ENCODE assay signal across 8 cellular contexts in the genomic region with DNA sequence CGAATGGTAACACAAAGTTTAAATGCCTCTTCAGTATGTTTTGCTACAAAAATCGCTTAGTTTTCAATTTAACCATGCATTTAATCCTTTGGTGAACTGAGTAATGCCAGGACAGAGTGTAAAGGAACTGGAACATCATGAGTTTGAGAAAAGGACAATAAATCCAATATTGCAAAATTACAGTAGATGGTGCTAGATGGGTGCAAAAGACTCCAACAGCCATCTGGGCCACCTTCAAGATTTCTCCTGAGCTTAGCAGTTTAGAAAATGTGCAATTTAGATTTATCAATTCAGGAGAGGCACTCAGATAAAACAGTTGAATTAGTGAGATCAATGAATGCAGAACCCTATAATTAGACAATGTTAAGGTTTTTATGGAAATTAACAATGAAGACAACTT. TPM values are rescaled to one million over a fixed set of nuclear protein-coding genes. Genes with fewer than 3 reads are reported as not detected.
A peak's percentile ranks its signal among the peaks of the same experiment; 100 is the strongest.
DNase-seq lines count a peak whose midpoint lies in the region; ATAC-seq and TF ChIP-seq lines count a peak whose summit lies in the region.

No MANE protein-coding gene starts in this region.

- no peaks in the 10 kb centered on the region for H3K36me3 ChIP-seq in A673 (ENCODE audit: insufficient read depth, low read length, poor library complexity, severe bottlenecking)
- no peaks in the 10 kb centered on the region for H3K36me3 ChIP-seq in esophagus squamous epithelium
- no peaks in the 10 kb centered on the region for H3K36me3 ChIP-seq in spleen

- 26 to 38% methylated on average over 2 of the region's 2 CpGs for WGBS in esophagus squamous epithelium, 2 donors
- 43 to 78% (median 66%) methylated on average over 2 of the region's 2 CpGs for WGBS in spleen, 5 donors

- no peak for ATAC-seq in HG03521 (IDR thresholded peaks at IDR 0.05; ENCODE audit: unreplicated experiment)

- no peaks in the 10 kb centered on the region for H3K4me1 ChIP-seq in A673 (ENCODE audit: insufficient read depth, low read length, poor library complexity, severe bottlenecking)
- no peaks in the 10 kb centered on the region for H3K4me1 ChIP-seq in esophagus squamous epithelium
- H3K4me1 ChIP-seq in spleen = no peaks in the 10 kb centered on the region

- no peak overlapping the region for H3K27ac ChIP-seq in A673 (ENCODE audit: low read depth, low read length, poor library complexity, severe bottlenecking)
- H3K27ac ChIP-seq in esophagus squamous epithelium = no peak overlapping the region
- no peak overlapping the region for H3K27ac ChIP-seq in spleen

- POLR2A ChIA-PET in A673 (lab: Charles Lee; ENCODE audit: low non-redundant PET) = no interaction called here

- no TSS peak for BruUV-seq in A673 (replicated peaks; lab: Mats Ljungman, UMichigan)

- intact Hi-C loops in A673 (cut with micrococcal nuclease; ENCODE audit: unreplicated experiment) (no loop called here), esophagus squamous epithelium (cut with DNase I) (loop anchor here (10.0 kb wide), 1 partner anchor 387 kb away; no protein-coding TSS in a partner anchor), spleen (cut with DNase I; ENCODE audit: low total_unique reads) (loop anchor here (10.0 kb wide), 1 partner anchor 217 kb away; no protein-coding TSS in a partner anchor)

- H3K9me3 ChIP-seq in A673 (ENCODE audit: low read depth, low read length, poor library complexity, severe bottlenecking) (no peaks in the 10 kb centered on the region), esophagus squamous epithelium (no peaks in the 10 kb centered on the region), spleen (no peaks in the 10 kb centered on the region)

- TF ChIP-seq CTCF in A673 (conservative IDR thresholded peaks at IDR 0.05; ENCODE audit: low read depth, low read length) (0 out of 2 replicates have a peak, but pooled peaks have one; percentile 33), GM12874 (IDR thresholded peaks at IDR 0.05; ENCODE audit: insufficient read depth, low read depth, low read length) (peak; percentile 8; the same call in 1 of the 2 replicates), esophagus squamous epithelium (IDR thresholded peaks at IDR 0.05) (peak in 5 of 6 experiments; percentile 13 to 46 (median 28)), spleen (IDR thresholded peaks at IDR 0.05 in 8 of 11, conservative IDR thresholded peaks at IDR 0.05 in 3 of 11) (peak in 6 of 11 experiments; percentile 18 to 41 (median 26))

- TF ChIP-seq POLR2A in esophagus squamous epithelium (IDR thresholded peaks at IDR 0.05) (no peak), spleen (IDR thresholded peaks at IDR 0.05) (no peak)

- H3K27me3 ChIP-seq in A673 (replicated peaks; ENCODE audit: insufficient read depth, low read depth, low read length, poor library complexity) (no peaks in the 10 kb centered on the region), esophagus squamous epithelium (no peaks in the 10 kb centered on the region), spleen (replicated peaks in 1 of 7) (no peaks in the 10 kb centered on the region)

- DNase-seq in A673 (ENCODE audit: low spot score) (peak; percentile 9), NCI-H748 treated with DMSO at 0.1 percent for 48 hours (lab: John Stamatoyannopoulos, UW) (peak; percentile 51), esophagus squamous epithelium (lab: John Stamatoyannopoulos, UW) (no peak), spleen (no peak)
- no peak for DNase-seq in stimulated activated CD4-positive, alpha-beta T cell treated with anti-CD3 and anti-CD28 coated beads, Interleukin-1b, Interleukin-23, amount 100 ng/mL, for 48 hours
- no peak for DNase-seq in activated CD4-positive, alpha-beta T cell treated with anti-CD3 and anti-CD28 coated beads, Interleukin-2, amount 50 U/mL, for 1 hour

- CTCF ChIA-PET in A673 (lab: Charles Lee) = interaction anchor here (0.6 to 1.0 kb wide), 2 partner anchors 219 to 382 kb away, joined by 3 to 5 read pairs; no protein-coding TSS in a partner anchor

- H3K4me3 ChIP-seq in A673 (ENCODE audit: low read depth, low read length, poor library complexity, severe bottlenecking) = no peak overlapping the region
- H3K4me3 ChIP-seq in esophagus squamous epithelium = no peak overlapping the region
- H3K4me3 ChIP-seq in spleen = no peak overlapping the region

RNA-seq across cellular contexts. Expression of gene MID1IP1, which starts 33.2 kb away (rescaled TPM):
- total RNA-seq in A673 (2021) = 49.9 and 53.8 TPM in 2 replicates
- total RNA-seq in esophagus squamous epithelium = 10 to 100 TPM; 42.6 to 56.1 (median 49.8) TPM
- total RNA-seq in spleen = 10 to 100 TPM; 14.3 to 24.4 (median 19.4) TPM
- polyA plus RNA-seq in spleen = 10 to 100 TPM in 2 of 3 donors, 1 to 10 TPM in 1; 8.6 to 16.2 (median 14.8) TPM

Comparison
In these comparisons a context has a peak if more than half of its experiments do, and no peak if none do; other contexts are left out.
1. DNase-seq: peak in A673 (single experiment) and NCI-H748 treated with DMSO at 0.1 percent for 48 hours (single experiment); none in esophagus squamous epithelium (single experiment), spleen (single experiment), stimulated activated CD4-positive, alpha-beta T cell treated with anti-CD3 and anti-CD28 coated beads, Interleukin-1b, Interleukin-23, amount 100 ng/mL, for 48 hours (single experiment) and activated CD4-positive, alpha-beta T cell treated with anti-CD3 and anti-CD28 coated beads, Interleukin-2, amount 50 U/mL, for 1 hour (single experiment).
2. Peak in every context shown above with its lines, with median percentiles within 50 percentile points of each other: CTCF ChIP-seq.